Comparison of ENCODE assay signal across 8 cellular contexts in the genomic region with DNA sequence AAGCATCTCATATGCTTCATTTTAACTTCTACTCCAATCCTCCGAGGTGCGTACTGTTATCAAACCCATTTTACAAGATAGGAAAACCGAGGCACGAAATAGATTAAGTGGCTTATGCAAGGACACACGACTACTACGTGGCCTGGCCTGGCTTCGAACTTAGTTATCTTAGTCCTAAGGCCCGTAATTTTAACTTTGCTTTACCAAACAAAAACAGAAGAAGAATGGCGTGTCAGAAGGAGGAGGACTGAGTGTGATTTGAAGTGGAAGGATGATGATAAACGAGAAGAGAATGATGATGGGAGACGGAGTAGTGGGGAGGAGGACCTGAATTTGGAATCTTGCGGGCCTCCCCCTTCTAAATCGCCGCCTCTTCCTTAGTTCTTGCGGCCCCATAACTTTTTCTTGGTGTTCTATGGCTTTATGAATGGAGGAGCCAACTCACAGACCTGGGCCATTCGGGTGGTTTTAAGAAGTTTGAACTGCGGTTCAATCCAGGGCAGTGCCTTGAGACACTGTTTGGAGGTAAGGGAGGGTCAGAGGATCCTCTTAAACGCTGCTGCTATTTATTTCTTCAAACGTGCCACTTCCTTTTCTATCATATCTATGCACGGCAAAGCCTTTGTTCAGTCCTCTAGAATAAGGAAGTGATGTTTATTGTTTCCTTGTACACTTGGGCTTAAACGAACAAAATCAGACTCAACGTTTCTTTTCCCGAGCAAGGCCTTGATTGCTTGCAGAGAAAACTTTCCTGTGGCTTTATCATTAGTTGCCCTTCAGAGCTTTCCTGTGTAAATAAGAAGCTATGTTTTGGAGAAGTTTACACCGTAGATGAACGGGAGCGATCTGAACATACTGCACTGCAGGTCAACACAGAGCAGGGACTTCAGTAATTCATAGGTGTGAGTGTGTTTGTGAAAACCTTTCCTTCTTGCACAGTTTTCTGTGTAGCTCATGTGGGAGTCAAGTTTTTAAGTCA. TPM values are rescaled to one million over a fixed set of nuclear protein-coding genes. Genes with fewer than 3 reads are reported as not detected.
DNase-seq lines count a peak whose midpoint lies in the region; ATAC-seq and TF ChIP-seq lines count a peak whose summit lies in the region.

No MANE protein-coding gene starts in this region.

- no peaks in the 10 kb centered on the region for H3K27me3 Mint-ChIP-seq in naive thymus-derived CD4-positive, alpha-beta T cell

- peaks cover 40 to 55% (median 47%) of the 10 kb centered on the region in 7 donors for H3K4me1 Mint-ChIP-seq in naive thymus-derived CD4-positive, alpha-beta T cell

- DNase-seq in AML-193 (lab: John Stamatoyannopoulos, UW) (peak; percentile 81 to 84), SIG-M5 treated with dmso at 0.1 percent for 504 hours (lab: John Stamatoyannopoulos, UW; ENCODE audit: unreplicated experiment) (peak; percentile 94), dorsolateral prefrontal cortex (no peak), NCI-H187 treated with DMSO at 0.1 percent for 48 hours (lab: John Stamatoyannopoulos, UW) (no peak), omental fat pad (ENCODE audit: low spot score) (no peak), midbrain (lab: John Stamatoyannopoulos, UW) (no peak)
- DNase-seq in naive thymus-derived CD4-positive, alpha-beta T cell: peak in 8 of 9 donors; percentile 21 to 50 (median 40)

- CTCF ChIA-PET in naive thymus-derived CD4-positive, alpha-beta T cell (lab: Charles Lee): no interaction called here

- peaks cover 0 to 24% (median 10%) of the 10 kb centered on the region in 5 donors for H3K36me3 Mint-ChIP-seq in naive thymus-derived CD4-positive, alpha-beta T cell

- TF ChIP-seq CTCF in dorsolateral prefrontal cortex (IDR thresholded peaks at IDR 0.05 in 54 of 56, conservative IDR thresholded peaks at IDR 0.05 in 2 of 56; ENCODE audit: low read depth in 1 of 56, partially characterized antibody in 56 of 56) (no peak), omental fat pad (IDR thresholded peaks at IDR 0.05) (no peak)

- H3K27me3 ChIP-seq in dorsolateral prefrontal cortex: no peaks in the 10 kb centered on the region
- H3K27me3 ChIP-seq in naive thymus-derived CD4-positive, alpha-beta T cell (ENCODE audit: control insufficient read depth in 2 of 2, insufficient read depth in 2 of 2, low read length in 2 of 2): no peaks in the 10 kb centered on the region

- POLR2A ChIA-PET in naive thymus-derived CD4-positive, alpha-beta T cell (lab: Charles Lee): interaction anchor here (0.6 to 2.9 kb wide), 14 partner anchors 18 to 209 kb away, joined by 3 to 25 read pairs (median 4); no protein-coding TSS in a partner anchor

- intact Hi-C loops in dorsolateral prefrontal cortex (cut with DNase I): loop anchor here (1.0 to 10.0 kb wide), 5 partner anchors 42 to 174 kb away; a partner anchor contains a TSS
- intact Hi-C loops in naive thymus-derived CD4-positive, alpha-beta T cell (cut with micrococcal nuclease): loop anchor here (1.0 to 10.0 kb wide), 11 partner anchors 8 to 821 kb away; a partner anchor contains a TSS

- peak overlapping the region; percentile 95 to 100 (median 98) for H3K27ac Mint-ChIP-seq in naive thymus-derived CD4-positive, alpha-beta T cell

- peaks cover 25 to 38% of the 10 kb centered on the region in 2 donors for H3K4me1 ChIP-seq in naive thymus-derived CD4-positive, alpha-beta T cell (ENCODE audit: control insufficient read depth in 2 of 2, insufficient read depth in 2 of 2, low read length in 2 of 2)

- H3K36me3 ChIP-seq in naive thymus-derived CD4-positive, alpha-beta T cell (ENCODE audit: control insufficient read depth in 2 of 3, insufficient read depth in 3 of 3, low read length in 3 of 3): peaks cover 0 to 15% (median 6%) of the 10 kb centered on the region in 3 experiments

- ATAC-seq in GM21529 (IDR thresholded peaks at IDR 0.05; ENCODE audit: unreplicated experiment) (peak; percentile 20), omental fat pad (ENCODE audit: low FRiP score) (no peak)
- ATAC-seq in naive thymus-derived CD4-positive, alpha-beta T cell: no peak

- H3K4me3 Mint-ChIP-seq in naive thymus-derived CD4-positive, alpha-beta T cell: peak overlapping the region; percentile 85 to 98 (median 95)

- H3K4me3 ChIP-seq in dorsolateral prefrontal cortex: peak overlapping the region; percentile 55 to 92 (median 82)
- H3K4me3 ChIP-seq in naive thymus-derived CD4-positive, alpha-beta T cell (ENCODE audit: low read length): peak overlapping the region; percentile 74

- peak overlapping the region; percentile 73 to 100 (median 99) for H3K27ac ChIP-seq in dorsolateral prefrontal cortex
- peak overlapping the region; percentile 97 for H3K27ac ChIP-seq in naive thymus-derived CD4-positive, alpha-beta T cell (ENCODE audit: low read depth, low read length)

- H3K9me3 ChIP-seq in naive thymus-derived CD4-positive, alpha-beta T cell (ENCODE audit: control insufficient read depth in 2 of 3, low read length in 3 of 3): no peaks in the 10 kb centered on the region

- peaks cover 0 to 2% (median 0%) of the 10 kb centered on the region in 11 donors for H3K9me3 Mint-ChIP-seq in naive thymus-derived CD4-positive, alpha-beta T cell

RNA-seq across cellular contexts. Expression of a gene that starts 0.8 kb away (rescaled TPM):
- total RNA-seq in dorsolateral prefrontal cortex (10 to 100 TPM; 40.2 to 72.9 (median 52.6) TPM), omental fat pad (100 to 1,000 TPM in 1 of 4 donors, 10 to 100 TPM in 3; 48.0 to 106 (median 70.3) TPM)
- total RNA-seq in naive thymus-derived CD4-positive, alpha-beta T cell: 100 to 1,000 TPM in 3 of 5 experiments, 10 to 100 TPM in 2; 79.8 to 105 (median 101) TPM
- polyA plus RNA-seq in naive thymus-derived CD4-positive, alpha-beta T cell: 100 to 1,000 TPM; 182 to 198 TPM

RNA-seq across cellular contexts. Expression of a gene that starts 8.9 kb away (rescaled TPM):
- total RNA-seq in dorsolateral prefrontal cortex (100 to 1,000 TPM in 7 of 120 experiments, 10 to 100 TPM in 113; 17.1 to 155 (median 53.8) TPM), omental fat pad (10 to 100 TPM; 17.4 to 57.2 (median 33.7) TPM)
- total RNA-seq in naive thymus-derived CD4-positive, alpha-beta T cell: 1 to 10 TPM in 1 of 5 experiments, under 1 TPM in 1, not detected in 3; 0.49 to 1.9 TPM
- under 1 TPM; 0.30 to 0.32 TPM for polyA plus RNA-seq in naive thymus-derived CD4-positive, alpha-beta T cell

Comparison
In these comparisons a context has a peak if more than half of its experiments do, and no peak if none do; other contexts are left out.
1. DNase-seq: peak in AML-193 (2 of 2), SIG-M5 treated with dmso at 0.1 percent for 504 hours (single experiment) and naive thymus-derived CD4-positive, alpha-beta T cell (8 of 9); none in dorsolateral prefrontal cortex (0 of 10), NCI-H187 treated with DMSO at 0.1 percent for 48 hours (single experiment), omental fat pad (single experiment) and midbrain (single experiment).
2. RNA of a gene that starts 8.9 kb away (total RNA-seq): 17.1 to 155 TPM in dorsolateral prefrontal cortex and 17.4 to 57.2 TPM in omental fat pad; 0.49 to 1.9 TPM in naive thymus-derived CD4-positive, alpha-beta T cell; every median in the first group is over 4 times any median in the second.